ENCODE assay signal across 8 cellular contexts in the genomic region with DNA sequence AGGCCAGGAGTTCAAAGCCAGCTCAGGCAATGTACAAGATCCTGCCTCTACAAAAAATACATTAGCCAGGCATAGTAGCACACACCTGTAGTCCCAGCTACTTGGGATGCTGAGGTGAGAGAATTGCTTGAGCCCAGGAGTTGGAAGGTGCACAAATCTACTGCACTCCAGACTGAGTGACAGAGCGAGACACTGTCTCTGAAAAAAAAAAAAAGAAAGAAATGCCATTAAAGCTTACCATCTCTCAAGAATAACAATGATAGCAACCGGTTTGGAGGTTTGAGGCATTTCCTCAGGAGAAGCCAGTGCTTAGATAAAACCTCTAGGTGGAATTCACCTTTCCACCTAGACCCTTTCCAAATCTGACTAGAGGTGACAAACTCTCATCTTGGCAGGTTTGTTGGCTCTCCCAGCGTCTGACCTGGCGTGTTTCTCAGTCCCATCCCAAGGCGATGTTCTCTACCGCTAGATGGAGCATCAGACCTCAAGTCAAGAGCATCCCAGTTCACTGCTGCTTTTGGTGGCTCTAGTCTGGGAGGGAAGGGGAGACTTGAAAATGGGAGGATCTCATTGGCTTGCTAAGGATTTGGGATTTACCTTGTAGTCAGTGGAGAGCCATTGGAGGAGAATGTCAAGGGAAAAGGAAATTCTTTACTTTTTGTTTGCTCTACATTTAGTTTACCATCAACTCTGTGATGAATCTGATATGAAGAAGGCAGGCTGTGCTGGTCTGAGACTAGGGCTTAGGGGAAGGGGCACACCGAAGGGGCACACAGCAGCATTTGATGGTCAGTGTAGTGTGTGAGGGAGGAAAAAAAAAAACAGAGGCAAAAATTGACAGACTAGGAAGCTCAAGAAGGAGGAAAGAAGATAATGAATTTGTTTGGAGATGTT.
DNase-seq lines count a peak whose midpoint lies in the region; ATAC-seq and TF ChIP-seq lines count a peak whose summit lies in the region.

No MANE protein-coding gene starts in this region.

- no peak overlapping the region for H3K27ac Mint-ChIP-seq in neural progenitor cell

- H2AFZ ChIP-seq in neural progenitor cell (replicated peaks), result no peak overlapping the region

- no peaks in the 10 kb centered on the region for H3K36me3 ChIP-seq in neural progenitor cell

- no peaks in the 10 kb centered on the region for H3K27me3 Mint-ChIP-seq in activated T-cell treated with anti-CD3 and anti-CD28 coated beads, Interleukin-2, amount 50 U/mL, for 4 hours (ENCODE audit: low read depth)
- no peaks in the 10 kb centered on the region for H3K27me3 Mint-ChIP-seq in neural progenitor cell (ENCODE audit: insufficient read depth, low read depth)

- CTCF ChIA-PET in HEK293T (lab: Yijun Ruan, JAX), result interaction anchor here (0.6 to 2.5 kb wide), 16 partner anchors 19 to 869 kb away, joined by 3 to 15 read pairs (median 3); partner anchors contain the start of gene HINT3

- no peaks in the 10 kb centered on the region for H4K20me1 ChIP-seq in neural progenitor cell (ENCODE audit: low read depth)

- peak; percentile 75 to 81 for ATAC-seq in activated T-cell treated with anti-CD3 and anti-CD28 coated beads, Interleukin-2, amount 50 U/mL, for 4 hours
- ATAC-seq in GM21447 (IDR thresholded peaks at IDR 0.05; ENCODE audit: unreplicated experiment), result no peak

- peaks cover 12% of the 10 kb centered on the region for H3K36me3 Mint-ChIP-seq in activated T-cell treated with anti-CD3 and anti-CD28 coated beads, Interleukin-2, amount 50 U/mL, for 4 hours (ENCODE audit: insufficient read depth)
- H3K36me3 Mint-ChIP-seq in neural progenitor cell, result no peaks in the 10 kb centered on the region

- H3K4me2 ChIP-seq in neural progenitor cell, result no peak overlapping the region

- no peaks in the 10 kb centered on the region for H3F3A ChIP-seq in neural progenitor cell (ENCODE audit: low read depth)

- no peaks in the 10 kb centered on the region for H3K9me3 Mint-ChIP-seq in activated T-cell treated with anti-CD3 and anti-CD28 coated beads, Interleukin-2, amount 50 U/mL, for 4 hours
- no peaks in the 10 kb centered on the region for H3K9me3 Mint-ChIP-seq in neural progenitor cell

- no peak overlapping the region for H3K4me3 ChIP-seq in fibroblast of pulmonary artery (replicated peaks; ENCODE audit: low read depth, low read length)
- no peak overlapping the region for H3K4me3 ChIP-seq in neural progenitor cell

- POLR2A ChIA-PET in HEK293T (lab: Yijun Ruan, JAX), result interaction anchor here (0.6 to 1.4 kb wide), 3 partner anchors 68 to 99 kb away, joined by 3 to 7 read pairs (median 3); partner anchors contain the start of gene NCOA7

- no peaks in the 10 kb centered on the region for H3K27me3 ChIP-seq in neural progenitor cell

- no peaks in the 10 kb centered on the region for H3K4me1 ChIP-seq in neural progenitor cell

- DNase-seq in GM03348 (ENCODE audit: low spot score) (peak; percentile 82), HEK293T (ENCODE audit: extremely low spot score) (peak; percentile 86), NCI-H226 (peak; percentile 16), fibroblast of pulmonary artery (ENCODE audit: low read depth) (peak; percentile 75), neural progenitor cell (ENCODE audit: low spot score) (peak; percentile 83)
- DNase-seq in activated T-cell treated with anti-CD3 and anti-CD28 coated beads, Interleukin-2, amount 50 U/mL, for 4 hours, result peak; percentile 8
- DNase-seq in activated CD8-positive, alpha-beta memory T cell treated with anti-CD3 and anti-CD28 coated beads, Interleukin-2, amount 50 U/mL, for 4 hours, result no peak

- no peak overlapping the region for H3K27ac ChIP-seq in neural progenitor cell

- H3K9ac ChIP-seq in neural progenitor cell, result no peak overlapping the region

- no peaks in the 10 kb centered on the region for H3K9me3 ChIP-seq in neural progenitor cell (ENCODE audit: low read depth)

- peak; percentile 92 for TF ChIP-seq CTCF in fibroblast of pulmonary artery (IDR thresholded peaks at IDR 0.05; ENCODE audit: low read length, missing control alignments)
- peak; percentile 76 for TF ChIP-seq CTCF in neural progenitor cell (IDR thresholded peaks at IDR 0.05)

- peaks cover 4% of the 10 kb centered on the region for H3K4me1 Mint-ChIP-seq in activated T-cell treated with anti-CD3 and anti-CD28 coated beads, Interleukin-2, amount 50 U/mL, for 4 hours (ENCODE audit: low read depth)
- H3K4me1 Mint-ChIP-seq in neural progenitor cell, result no peaks in the 10 kb centered on the region

- no peaks in the 10 kb centered on the region for H3K79me2 ChIP-seq in neural progenitor cell (ENCODE audit: low read depth)

- no peak overlapping the region for H3K4me3 Mint-ChIP-seq in activated T-cell treated with anti-CD3 and anti-CD28 coated beads, Interleukin-2, amount 50 U/mL, for 4 hours
- H3K4me3 Mint-ChIP-seq in neural progenitor cell, result no peak overlapping the region

TF ChIP-seq in HEK293T, 16 proteins besides CTCF, POLR2A, EP300 and RAD21:
- TF ChIP-seq CTBP1 (IDR thresholded peaks at IDR 0.05; ENCODE audit: borderline replicate concordance) (0 out of 2 replicates have a peak, but pooled peaks have one; percentile 16), ARNT (IDR thresholded peaks at IDR 0.05) (no peak), ZNF384 (IDR thresholded peaks at IDR 0.05) (0 out of 2 replicates have a peak, but pooled peaks have one; percentile 18)
